In the genomic region with DNA sequence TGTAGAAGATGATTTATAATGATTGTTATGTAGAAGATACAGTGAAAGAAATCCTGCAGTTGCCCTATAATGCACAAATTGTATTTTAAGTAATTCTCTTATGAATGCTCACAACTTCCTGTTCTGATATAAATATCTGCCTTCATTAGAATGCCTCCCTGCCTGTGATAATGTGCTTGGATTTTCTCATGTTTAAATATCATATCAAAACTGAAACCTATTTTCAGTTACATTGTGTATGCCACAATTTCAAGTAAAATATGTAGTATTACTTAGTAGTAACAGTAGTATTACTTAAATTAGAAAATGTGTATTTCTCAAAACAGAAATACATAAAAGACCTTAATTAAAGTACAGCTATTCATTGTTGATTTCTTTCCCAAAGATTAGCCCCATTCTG, we compare ENCODE assay signal across 24 cellular contexts.
"Had no signal": no experiment of that assay in that cellular context is flagged by ENCODE, and none has a peak within 500 bp of the region (broad histone marks: within the 10 kb centered on the region; RNA-seq: fewer than 3 reads in every experiment).

No MANE protein-coding gene starts in this region.

- H3K36me3 ChIP-seq: colonic mucosa, esophagus squamous epithelium, gastroesophageal sphincter, left ventricle myocardium inferior, neural progenitor cell, thoracic aorta had no signal

- H3K27ac Mint-ChIP-seq: activated CD4-positive, alpha-beta memory T cell treated with anti-CD3 and anti-CD28 coated beads for 36 hours; activated naive CD8-positive, alpha-beta T cell treated with anti-CD3 and anti-CD28 coated beads, Interleukin-2, amount 10 ng/mL, durations not matched to agents 7 days and 5 days; endodermal cell; mesothelial cell of epicardium; naive thymus-derived CD8-positive, alpha-beta T cell; neural progenitor cell; stimulated activated naive B cell treated with anti-CD40 and anti-IgM and Interleukin-4, amounts not matched to agents 10 μg/mL and 1 μg/mL and 100 μg/mL, for 72 hours; type B pancreatic cell had no signal

- H3K27ac ChIP-seq: breast epithelium, colonic mucosa, esophagus squamous epithelium, gastroesophageal sphincter, left ventricle myocardium inferior, neural progenitor cell, thoracic aorta had no signal

- H3K4me2 ChIP-seq: neural progenitor cell had no signal

- DNase-seq: activated CD4-positive, alpha-beta memory T cell treated with anti-CD3 and anti-CD28 coated beads for 36 hours; activated CD4-positive, alpha-beta T cell treated with anti-CD3 and anti-CD28 coated beads for 48 hours; activated naive CD4-positive, alpha-beta T cell treated with Interleukin-2 at 50 U/mL for 16 hours; activated naive CD8-positive, alpha-beta T cell treated with anti-CD3 and anti-CD28 coated beads, Interleukin-2, amount 10 ng/mL, durations not matched to agents 7 days and 5 days; activated T-cell treated with anti-CD3 and anti-CD28 coated beads, Interleukin-2, amount 50 U/mL, for 48 hours; amniotic stem cell; colonic mucosa; endodermal cell; esophagus squamous epithelium; head of caudate nucleus; hypothalamus; left ventricle myocardium inferior; mammary epithelial cell; naive thymus-derived CD8-positive, alpha-beta T cell; stimulated activated CD4-positive, alpha-beta T cell treated with anti-CD3 and anti-CD28 coated beads, Interleukin-2, amount 100 ng/mL, for 48 hours; stimulated activated CD8-positive, alpha-beta memory T cell treated with anti-CD3 and anti-CD28 coated beads, Interleukin-4, amount 100 ng/mL, for 48 hours; stimulated activated naive B cell treated with anti-CD40 and anti-IgM and Interleukin-4, amounts not matched to agents 10 μg/mL and 1 μg/mL and 100 μg/mL, for 72 hours had no signal

- H2AFZ ChIP-seq: neural progenitor cell had no signal

- ATAC-seq: gastroesophageal sphincter; naive thymus-derived CD8-positive, alpha-beta T cell; stimulated activated naive B cell treated with anti-CD40 and anti-IgM and Interleukin-4, amounts not matched to agents 10 μg/mL and 1 μg/mL and 100 μg/mL, for 72 hours had no signal

- H3K27me3 ChIP-seq: breast epithelium, colonic mucosa, esophagus squamous epithelium, gastroesophageal sphincter, neural progenitor cell had no signal

- H3K4me3 ChIP-seq: breast epithelium, colonic mucosa, esophagus squamous epithelium, gastroesophageal sphincter, left ventricle myocardium inferior, neural progenitor cell, thoracic aorta had no signal

- H3K9ac ChIP-seq: neural progenitor cell had no signal

- H3K4me1 Mint-ChIP-seq: activated naive CD8-positive, alpha-beta T cell treated with anti-CD3 and anti-CD28 coated beads, Interleukin-2, amount 10 ng/mL, durations not matched to agents 7 days and 5 days; central memory CD8-positive, alpha-beta T cell; endodermal cell; mesothelial cell of epicardium; naive thymus-derived CD8-positive, alpha-beta T cell had no signal

- H3K4me1 ChIP-seq: breast epithelium, colonic mucosa, esophagus squamous epithelium, gastroesophageal sphincter, left ventricle myocardium inferior, neural progenitor cell had no signal

- H3K9me3 ChIP-seq: breast epithelium, colonic mucosa, esophagus squamous epithelium, thoracic aorta had no signal

- H3K27me3 Mint-ChIP-seq: activated CD4-positive, alpha-beta memory T cell treated with anti-CD3 and anti-CD28 coated beads for 36 hours; central memory CD8-positive, alpha-beta T cell; stimulated activated naive B cell treated with anti-CD40 and anti-IgM and Interleukin-4, amounts not matched to agents 10 μg/mL and 1 μg/mL and 100 μg/mL, for 72 hours; type B pancreatic cell had no signal

- H3K9me3 Mint-ChIP-seq: activated CD4-positive, alpha-beta memory T cell treated with anti-CD3 and anti-CD28 coated beads for 36 hours; activated naive CD8-positive, alpha-beta T cell treated with anti-CD3 and anti-CD28 coated beads, Interleukin-2, amount 10 ng/mL, durations not matched to agents 7 days and 5 days; central memory CD8-positive, alpha-beta T cell; endodermal cell had no signal

- H3K4me3 Mint-ChIP-seq: activated CD4-positive, alpha-beta memory T cell treated with anti-CD3 and anti-CD28 coated beads for 36 hours; activated naive CD8-positive, alpha-beta T cell treated with anti-CD3 and anti-CD28 coated beads, Interleukin-2, amount 10 ng/mL, durations not matched to agents 7 days and 5 days; central memory CD8-positive, alpha-beta T cell; endodermal cell; mesothelial cell of epicardium; naive thymus-derived CD8-positive, alpha-beta T cell; neural progenitor cell; stimulated activated naive B cell treated with anti-CD40 and anti-IgM and Interleukin-4, amounts not matched to agents 10 μg/mL and 1 μg/mL and 100 μg/mL, for 72 hours; type B pancreatic cell had no signal
